17 cellular contexts compared by ENCODE assay signal in the genomic region with DNA sequence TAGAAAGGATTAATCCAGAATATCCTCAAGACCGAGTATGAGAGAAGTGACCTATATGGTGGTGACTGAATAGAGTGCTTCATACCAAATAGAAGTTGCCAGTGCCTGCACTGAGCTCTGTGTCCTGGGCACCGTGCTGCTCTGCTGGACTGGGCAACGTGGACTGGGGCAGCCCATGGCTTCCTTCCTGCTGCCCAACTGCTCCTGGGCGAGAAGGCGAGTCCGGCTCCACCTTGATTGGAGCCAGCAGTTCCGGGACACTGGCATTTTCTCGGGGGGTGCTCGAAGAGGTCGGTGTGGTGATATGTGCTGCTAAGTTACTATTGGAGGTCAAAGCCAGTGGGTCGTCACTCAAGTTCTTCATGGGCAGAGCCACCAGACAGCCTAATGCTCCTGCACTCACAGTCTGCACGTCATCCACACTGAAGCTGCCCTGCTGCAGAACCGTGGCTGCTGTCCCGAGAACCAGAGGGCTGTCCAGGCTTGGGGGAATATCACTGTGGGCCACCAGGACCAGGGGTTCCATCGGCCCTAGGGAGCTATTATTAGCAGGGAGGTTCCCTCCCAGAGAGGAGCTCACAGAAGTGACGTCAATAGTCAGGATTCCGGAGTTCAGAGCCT. TPM values are rescaled to one million over a fixed set of nuclear protein-coding genes. Genes with fewer than 3 reads are reported as not detected.
"Had no signal": no experiment of that assay in that cellular context is flagged by ENCODE, and none has a peak within 500 bp of the region (broad histone marks: within the 10 kb centered on the region; RNA-seq: fewer than 3 reads in every experiment).

No MANE protein-coding gene starts in this region.

- H3K27me3 Mint-ChIP-seq: activated CD4-positive, alpha-beta T cell treated with anti-CD3 and anti-CD28 coated beads, Interleukin-2, amount 10 ng/mL, durations not matched to agents 24 days and 14 days; activated naive CD8-positive, alpha-beta T cell had no signal

- H3K4me3 Mint-ChIP-seq: activated CD4-positive, alpha-beta T cell treated with anti-CD3 and anti-CD28 coated beads, Interleukin-2, amount 10 ng/mL, durations not matched to agents 24 days and 14 days; activated naive CD8-positive, alpha-beta T cell; immature natural killer cell had no signal

- H3K4me1 ChIP-seq: parathyroid adenoma had no signal

- H3K27ac Mint-ChIP-seq: activated CD4-positive, alpha-beta T cell treated with anti-CD3 and anti-CD28 coated beads, Interleukin-2, amount 10 ng/mL, durations not matched to agents 24 days and 14 days; activated naive CD8-positive, alpha-beta T cell; immature natural killer cell had no signal

- H3K4me3 ChIP-seq: dorsolateral prefrontal cortex, left lung, SJCRH30, stomach had no signal

- H3K4me1 Mint-ChIP-seq: activated CD4-positive, alpha-beta T cell treated with anti-CD3 and anti-CD28 coated beads, Interleukin-2, amount 10 ng/mL, durations not matched to agents 24 days and 14 days had no signal

- H3K27ac ChIP-seq: dorsolateral prefrontal cortex, left lung, parathyroid adenoma, SJCRH30, stomach, VCaP had no signal

- DNase-seq: activated CD4-positive, alpha-beta T cell treated with anti-CD3 and anti-CD28 coated beads, Interleukin-2, amount 10 ng/mL, durations not matched to agents 24 days and 14 days; activated gamma-delta T cell; anterior cingulate cortex; dorsolateral prefrontal cortex; immature natural killer cell; left lung; SJCRH30; stimulated activated CD4-positive, alpha-beta T cell treated with anti-CD3 and anti-CD28 coated beads, Interleukin-4, amount 100 ng/mL, for 4 hours; stomach; SW 1271; T-helper 9 cell had no signal

- H3K9me3 ChIP-seq: left lung, SJCRH30, stomach had no signal

- ATAC-seq: esophagus mucosa, left lung had no signal

- H3K27me3 ChIP-seq: dorsolateral prefrontal cortex, left lung, SJCRH30, stomach had no signal

- H3K9me3 Mint-ChIP-seq: activated CD4-positive, alpha-beta T cell treated with anti-CD3 and anti-CD28 coated beads, Interleukin-2, amount 10 ng/mL, durations not matched to agents 24 days and 14 days; immature natural killer cell had no signal

RNA-seq across cellular contexts. Expression of a gene that starts 56.0 kb away (rescaled TPM):
- total RNA-seq: activated CD4-positive, alpha-beta T cell treated with anti-CD3 and anti-CD28 coated beads, Interleukin-2, amount 10 ng/mL, durations not matched to agents 24 days and 14 days; chondrocyte; esophagus mucosa; left lung; myocyte; SJCRH30; stomach had no signal
- polyA plus RNA-seq: immature natural killer cell, stomach had no signal
